Comparison of ENCODE assay signal across 13 cellular contexts in genomic region chr14:55348766-55349453, GRCh38.
A peak's percentile ranks its signal among the peaks of the same experiment; 100 is the strongest.
DNase-seq lines count a peak whose midpoint lies in the region; ATAC-seq lines count a peak whose summit lies in the region.
"Had no signal": no experiment of that assay in that cellular context is flagged by ENCODE, and none has a peak within 500 bp of the region (broad histone marks: within the 10 kb centered on the region; RNA-seq: fewer than 3 reads in every experiment).

No MANE protein-coding gene starts in this region.

- CTCF ChIA-PET in T-cell (lab: Charles Lee): interaction anchor here in 1 of 2 donors (0.8 to 1.9 kb wide), 4 partner anchors 16 to 136 kb away, joined by 3 to 8 read pairs (median 4); partner anchors contain the start of gene FBXO34

- H3K4me3 Mint-ChIP-seq in T-cell (peak overlapping the region; percentile 4 to 40 (median 14)), naive B cell (peak overlapping the region in 4 of 8 donors; percentile 17 to 58 (median 30))

- no peaks in the 10 kb centered on the region for H3K9me3 Mint-ChIP-seq in T-cell
- H3K9me3 Mint-ChIP-seq in naive B cell: no peaks in the 10 kb centered on the region

- H3K27me3 Mint-ChIP-seq in T-cell (no peaks in the 10 kb centered on the region), naive B cell (no peaks in the 10 kb centered on the region)

- peak; percentile 63 for ATAC-seq in GM18502 (IDR thresholded peaks at IDR 0.05; ENCODE audit: poor library complexity, unreplicated experiment)
- ATAC-seq in GM21515 (IDR thresholded peaks at IDR 0.05; ENCODE audit: unreplicated experiment): peak; percentile 54
- ATAC-seq in T-cell (replicated peaks in 1 of 4): peak in 3 of 4 experiments; percentile 43 to 64 (median 60)
- ATAC-seq in naive B cell (ENCODE audit: low read depth in 2 of 2): peak; percentile 43 to 61
- ATAC-seq in GM18867 (IDR thresholded peaks at IDR 0.05; ENCODE audit: unreplicated experiment): no peak
- ATAC-seq: left lung had no signal

- POLR2A ChIA-PET in T-cell (lab: Charles Lee): interaction anchor here in 1 of 2 donors (0.6 kb wide), 1 partner anchor 291 kb away, joined by 3 read pairs; no protein-coding TSS in a partner anchor

- H3K36me3 Mint-ChIP-seq in T-cell (peaks cover 23% of the 10 kb centered on the region), naive B cell (peaks cover 9 to 13% of the 10 kb centered on the region in 2 donors)

- no peak for DNase-seq in T-cell
- DNase-seq in naive B cell: no peak
- no peak for DNase-seq in amniotic stem cell (lab: John Stamatoyannopoulos, UW)
- DNase-seq in activated CD8-positive, alpha-beta memory T cell treated with anti-CD3 and anti-CD28 coated beads for 24 hours: no peak
- DNase-seq: cerebellar nuclear complex; left lung; NCI-H1092 treated with DMSO at 0.1 percent for 48 hours; stimulated activated CD4-positive, alpha-beta T cell treated with anti-CD3 and anti-CD28 coated beads, Interleukin-4, amount 100 ng/mL, for 1 hour; T-helper 1 cell; testis had no signal

- H3K4me1 Mint-ChIP-seq in T-cell: peaks cover 43 to 67% (median 63%) of the 10 kb centered on the region in 3 donors
- peaks cover 31 to 37% (median 32%) of the 10 kb centered on the region in 3 donors for H3K4me1 Mint-ChIP-seq in naive B cell

- H3K27ac Mint-ChIP-seq in T-cell (peak overlapping the region; percentile 62 to 81), naive B cell (peak overlapping the region in 3 of 6 donors; percentile 34 to 71 (median 52))
